Comparison of ENCODE assay signal across 11 cellular contexts in genomic region chr16:75239463-75240122, GRCh38. TPM values are rescaled to one million over a fixed set of nuclear protein-coding genes. Genes with fewer than 3 reads are reported as not detected.
DNase-seq lines count a peak whose midpoint lies in the region; ATAC-seq and TF ChIP-seq lines count a peak whose summit lies in the region.
"Had no signal": no experiment of that assay in that cellular context is flagged by ENCODE, and none has a peak within 500 bp of the region (broad histone marks: within the 10 kb centered on the region; RNA-seq: fewer than 3 reads in every experiment).

No MANE protein-coding gene starts in this region.

- peak overlapping the region; percentile 43 for H4K91ac ChIP-seq in mesenchymal stem cell (ENCODE audit: low read length)

- no peak overlapping the region for H3K4ac ChIP-seq in mesenchymal stem cell (ENCODE audit: low read depth in 1 of 2, low read length in 2 of 2)

- TF ChIP-seq POLR2A in breast epithelium (IDR thresholded peaks at IDR 0.05) = no peak

- H3K27ac Mint-ChIP-seq in HFFc6 (peak overlapping the region; percentile 95), immature natural killer cell (no peak overlapping the region)

- H3K4me1 ChIP-seq in breast epithelium = peaks cover 25 to 30% of the 10 kb centered on the region in 2 donors
- peaks cover 94% of the 10 kb centered on the region for H3K4me1 ChIP-seq in mesenchymal stem cell (ENCODE audit: control insufficient read depth, insufficient read depth, low read depth, low read length)
- H3K4me1 ChIP-seq in subcutaneous abdominal adipose tissue (ENCODE audit: control insufficient read depth in 5 of 5, insufficient read depth in 5 of 5, low read length in 5 of 5) = peaks cover 14 to 58% (median 51%) of the 10 kb centered on the region in 5 donors
- H3K4me1 ChIP-seq in foreskin keratinocyte = peaks cover 12% of the 10 kb centered on the region

- no peak overlapping the region for H2AFZ ChIP-seq in mesenchymal stem cell (ENCODE audit: low read depth, low read length)

- WGBS in mesenchymal stem cell = 91% methylated on average over 22 of the region's 22 CpGs

- H3K27me3 ChIP-seq in breast epithelium (no peaks in the 10 kb centered on the region), mesenchymal stem cell (ENCODE audit: control insufficient read depth in 1 of 2, insufficient read depth in 1 of 2, low read length in 2 of 2) (no peaks in the 10 kb centered on the region), subcutaneous abdominal adipose tissue (ENCODE audit: control insufficient read depth in 5 of 5, insufficient read depth in 4 of 5, low read length in 5 of 5) (peaks cover 0 to 3% (median 0%) of the 10 kb centered on the region in 5 donors), foreskin keratinocyte (no peaks in the 10 kb centered on the region)

- H3K27ac ChIP-seq in breast epithelium = peak overlapping the region; percentile 76 to 82
- peak overlapping the region; percentile 89 for H3K27ac ChIP-seq in mesenchymal stem cell (ENCODE audit: low read length, poor library complexity, severe bottlenecking)
- peak overlapping the region; percentile 84 for H3K27ac ChIP-seq in subcutaneous abdominal adipose tissue (ENCODE audit: low read depth, low read length)
- H3K27ac ChIP-seq in foreskin keratinocyte = no peak overlapping the region
- H3K27ac ChIP-seq: WERI-Rb-1 had no signal

- H4K8ac ChIP-seq in mesenchymal stem cell (ENCODE audit: low read length) = peak overlapping the region; percentile 24

- TF ChIP-seq CTCF in HFFc6 (IDR thresholded peaks at IDR 0.05) (no peak), breast epithelium (IDR thresholded peaks at IDR 0.05) (no peak), foreskin keratinocyte (conservative IDR thresholded peaks at IDR 0.05) (no peak)

- no peaks in the 10 kb centered on the region for H3K79me1 ChIP-seq in mesenchymal stem cell (replicated peaks; ENCODE audit: low read length, poor library complexity, severe bottlenecking)

- peak overlapping the region; percentile 15 for H3K4me2 ChIP-seq in mesenchymal stem cell (ENCODE audit: low read length, poor library complexity, severe bottlenecking)

- H3K4me3 ChIP-seq in breast epithelium (no peak overlapping the region), mesenchymal stem cell (ENCODE audit: insufficient read depth in 1 of 2, low read depth in 1 of 2, low read length in 2 of 2) (no peak overlapping the region), subcutaneous abdominal adipose tissue (ENCODE audit: low read depth in 1 of 5, low read length in 5 of 5) (peak overlapping the region in 1 of 5 donors; percentile 10)

- no peak for ATAC-seq in foreskin keratinocyte

- peak overlapping the region; percentile 52 to 86 for H3K18ac ChIP-seq in mesenchymal stem cell (ENCODE audit: low read depth in 1 of 2, low read length in 2 of 2)

- DNase-seq in HFFc6 (no peak), breast epithelium (ENCODE audit: low spot score in 2 of 2) (no peak), mesenchymal stem cell (no peak), DMS153 (lab: John Stamatoyannopoulos, UW) (no peak), foreskin keratinocyte (no peak), medulla oblongata (ENCODE audit: extremely low spot score) (no peak), immature natural killer cell (no peak)
- DNase-seq: activated T-cell treated with anti-CD3 and anti-CD28 coated beads, Interleukin-2, amount 50 U/mL, for 1 hour; CD4-positive, CD25-positive, alpha-beta regulatory T cell; WERI-Rb-1 had no signal

- no peak overlapping the region for H2BK120ac ChIP-seq in mesenchymal stem cell (ENCODE audit: low read depth, low read length)

- H3K36me3 ChIP-seq in breast epithelium (peaks cover 7% of the 10 kb centered on the region), mesenchymal stem cell (ENCODE audit: control insufficient read depth in 1 of 2, insufficient read depth in 2 of 2, low read depth in 1 of 2, low read length in 2 of 2) (peaks cover 51 to 95% of the 10 kb centered on the region in 2 experiments), subcutaneous abdominal adipose tissue (ENCODE audit: control insufficient read depth in 5 of 5, insufficient read depth in 5 of 5, low read length in 5 of 5) (peaks cover 0 to 68% (median 51%) of the 10 kb centered on the region in 5 donors)

- H3K9me3 Mint-ChIP-seq in HFFc6 (no peaks in the 10 kb centered on the region), immature natural killer cell (no peaks in the 10 kb centered on the region)
- H3K9me3 Mint-ChIP-seq: CD4-positive, CD25-positive, alpha-beta regulatory T cell had no signal

- H3K9me3 ChIP-seq in breast epithelium = no peaks in the 10 kb centered on the region
- H3K9me3 ChIP-seq in mesenchymal stem cell (ENCODE audit: control insufficient read depth, low read length) = no peaks in the 10 kb centered on the region
- H3K9me3 ChIP-seq in subcutaneous abdominal adipose tissue (ENCODE audit: control insufficient read depth in 5 of 5, low read length in 5 of 5) = no peaks in the 10 kb centered on the region

- H3K23ac ChIP-seq in mesenchymal stem cell (ENCODE audit: low read length in 2 of 2) = peak overlapping the region; percentile 8 to 56

- no peak overlapping the region for H3K14ac ChIP-seq in mesenchymal stem cell (ENCODE audit: low read length in 2 of 2)

- H3K36me3 Mint-ChIP-seq in HFFc6 (ENCODE audit: low read depth) (peaks cover 33% of the 10 kb centered on the region), immature natural killer cell (no peaks in the 10 kb centered on the region)
- H3K36me3 Mint-ChIP-seq: CD4-positive, CD25-positive, alpha-beta regulatory T cell had no signal

- H3K9ac ChIP-seq in mesenchymal stem cell (ENCODE audit: low read length) (peak overlapping the region; percentile 90), subcutaneous abdominal adipose tissue (ENCODE audit: low read length in 5 of 5) (peak overlapping the region in 2 of 5 donors; percentile 11 to 23)

- peak overlapping the region; percentile 40 for H2BK5ac ChIP-seq in mesenchymal stem cell (ENCODE audit: low read depth, low read length, poor library complexity, severe bottlenecking)

- H3K4me1 Mint-ChIP-seq in HFFc6 (ENCODE audit: low read depth) (peaks cover 59% of the 10 kb centered on the region), immature natural killer cell (peaks cover 8 to 9% of the 10 kb centered on the region in 2 donors)

- H2BK12ac ChIP-seq in mesenchymal stem cell (ENCODE audit: low read length in 2 of 2) = no peak overlapping the region

- intact Hi-C loops in breast epithelium (cut with DNase I; ENCODE audit: low total_unique reads) = no loop called here

- H2AK5ac ChIP-seq in mesenchymal stem cell (ENCODE audit: low read length, severe bottlenecking) = peak overlapping the region; percentile 72

- H2BK15ac ChIP-seq in mesenchymal stem cell (ENCODE audit: low read depth, poor library complexity, severe bottlenecking) = peak overlapping the region; percentile 12

- H3K4me3 Mint-ChIP-seq in HFFc6 (peak overlapping the region; percentile 73), immature natural killer cell (no peak overlapping the region)
- H3K4me3 Mint-ChIP-seq: CD4-positive, CD25-positive, alpha-beta regulatory T cell had no signal

- H3K27me3 Mint-ChIP-seq in HFFc6 (ENCODE audit: insufficient read depth) (peaks cover 11% of the 10 kb centered on the region), immature natural killer cell (ENCODE audit: low read depth in 3 of 3) (peaks cover 3 to 16% (median 7%) of the 10 kb centered on the region in 3 donors)

RNA-seq across cellular contexts. Expression of gene BCAR1, which starts 11.8 kb away (rescaled TPM):
- total RNA-seq in HFFc6 (2021; fragmentation: NEBNext Ultra II Directional; extraction: Animal tissue kit (Norgen Biotek cat#: 25700)) = 100 to 1,000 TPM; 126 to 148 (median 130) TPM
- total RNA-seq in breast epithelium = 10 to 100 TPM; 13.6 to 38.7 (median 32.9) TPM
- 169 TPM for polyA plus RNA-seq in mesenchymal stem cell (2013, experiment 1 of 2)
- 176 TPM for polyA plus RNA-seq in mesenchymal stem cell (2013, experiment 2 of 2)
- total RNA-seq in foreskin keratinocyte = 78.2 and 80.5 TPM in 2 replicates
- 71.8 and 72.2 TPM in 2 replicates for polyA plus RNA-seq in foreskin keratinocyte
- not detected for polyA plus RNA-seq in immature natural killer cell

RNA-seq across cellular contexts. Expression of gene CTRB1, which starts 20.8 kb away (rescaled TPM):
- not detected for total RNA-seq in HFFc6 (2021; fragmentation: NEBNext Ultra II Directional; extraction: Animal tissue kit (Norgen Biotek cat#: 25700))
- total RNA-seq in breast epithelium (not detected), foreskin keratinocyte (not detected in 2 replicates)
- polyA plus RNA-seq in mesenchymal stem cell (2013, experiment 1 of 2) = not detected
- not detected for polyA plus RNA-seq in mesenchymal stem cell (2013, experiment 2 of 2)
- polyA plus RNA-seq in foreskin keratinocyte (not detected in 2 replicates), immature natural killer cell (not detected)
- total RNA-seq: CD4-positive, CD25-positive, alpha-beta regulatory T cell had no signal
- polyA plus RNA-seq: CD4-positive, CD25-positive, alpha-beta regulatory T cell had no signal

RNA-seq across cellular contexts. Expression of gene CTRB2, which starts 32.6 kb away (rescaled TPM):
- not detected for total RNA-seq in HFFc6 (2021; fragmentation: NEBNext Ultra II Directional; extraction: Animal tissue kit (Norgen Biotek cat#: 25700))
- not detected for total RNA-seq in breast epithelium
- not detected for polyA plus RNA-seq in mesenchymal stem cell (2013, experiment 1 of 2)
- polyA plus RNA-seq in mesenchymal stem cell (2013, experiment 2 of 2) = not detected
- not detected in 2 replicates for total RNA-seq in foreskin keratinocyte
- not detected in 2 replicates for polyA plus RNA-seq in foreskin keratinocyte
- polyA plus RNA-seq in immature natural killer cell = not detected
- total RNA-seq: CD4-positive, CD25-positive, alpha-beta regulatory T cell had no signal
- polyA plus RNA-seq: CD4-positive, CD25-positive, alpha-beta regulatory T cell had no signal
